Comparison of ENCODE assay signal across 8 cellular contexts in genomic region chr22:31846161-31847115, GRCh38.
DNase-seq lines count a peak whose midpoint lies in the region; ATAC-seq and TF ChIP-seq lines count a peak whose summit lies in the region.
"Had no signal": no experiment of that assay in that cellular context is flagged by ENCODE, and none has a peak within 500 bp of the region (broad histone marks: within the 10 kb centered on the region; RNA-seq: fewer than 3 reads in every experiment).

No MANE protein-coding gene starts in this region.

- POLR2A ChIA-PET in GM10248 (lab: Yijun Ruan, JAX): no interaction called here

- TF ChIP-seq CTCF in GM10248 (IDR thresholded peaks at IDR 0.05; ENCODE audit: control extremely low read depth, extremely low read depth, low read depth, missing control alignments) (peak; percentile 32), HL-60 (IDR thresholded peaks at IDR 0.05; ENCODE audit: insufficient read depth, low read length) (peak; percentile 36), right lobe of liver (IDR thresholded peaks at IDR 0.05) (peak in 3 of 4 donors; percentile 12 to 28 (median 23)), Peyer's patch (IDR thresholded peaks at IDR 0.05) (peak in 3 of 6 experiments; percentile 25 to 41 (median 29))

- H3K9me3 ChIP-seq in right lobe of liver (no peaks in the 10 kb centered on the region), Peyer's patch (no peaks in the 10 kb centered on the region)

- H3K9me3 Mint-ChIP-seq in activated naive CD8-positive, alpha-beta T cell treated with anti-CD3 and anti-CD28 coated beads for 36 hours: no peaks in the 10 kb centered on the region

- H3K27ac ChIP-seq in HL-60 (replicated peaks): no peak overlapping the region
- no peak overlapping the region for H3K27ac ChIP-seq in right lobe of liver
- no peak overlapping the region for H3K27ac ChIP-seq in Peyer's patch
- H3K27ac ChIP-seq: parathyroid adenoma had no signal

- H3K4me3 ChIP-seq in HL-60 (replicated peaks; ENCODE audit: insufficient read depth, low read length): no peak overlapping the region
- H3K4me3 ChIP-seq in right lobe of liver: no peak overlapping the region
- no peak overlapping the region for H3K4me3 ChIP-seq in Peyer's patch

- H3K27me3 ChIP-seq in HL-60 (ENCODE audit: insufficient read depth, poor library complexity, severe bottlenecking) (no peaks in the 10 kb centered on the region), right lobe of liver (no peaks in the 10 kb centered on the region), Peyer's patch (no peaks in the 10 kb centered on the region)

- WGBS in right lobe of liver (ENCODE audit: insufficient coverage, low coverage, low lambda C conversion rate, missing lambda C conversion rate): 71% methylated on average over 6 of the region's 6 CpGs

- H3K4me3 Mint-ChIP-seq in activated naive CD8-positive, alpha-beta T cell treated with anti-CD3 and anti-CD28 coated beads for 36 hours: no peak overlapping the region

- peaks cover 5% of the 10 kb centered on the region for H3K4me1 Mint-ChIP-seq in activated naive CD8-positive, alpha-beta T cell treated with anti-CD3 and anti-CD28 coated beads for 36 hours

- CTCF ChIA-PET in GM10248 (lab: Yijun Ruan, JAX): interaction anchor here (0.7 to 5.3 kb wide), 9 partner anchors 8 to 124 kb away, joined by 3 to 18 read pairs (median 4); no protein-coding TSS in a partner anchor

- H3K4me1 ChIP-seq in right lobe of liver (peaks cover 0 to 5% (median 0%) of the 10 kb centered on the region in 4 donors), Peyer's patch (no peaks in the 10 kb centered on the region)
- H3K4me1 ChIP-seq: parathyroid adenoma had no signal

- no peaks in the 10 kb centered on the region for H3K27me3 Mint-ChIP-seq in activated naive CD8-positive, alpha-beta T cell treated with anti-CD3 and anti-CD28 coated beads for 36 hours

- ATAC-seq in right lobe of liver: peak; percentile 35 to 52 (median 42)
- ATAC-seq in GM21423 (IDR thresholded peaks at IDR 0.05; ENCODE audit: unreplicated experiment): no peak

- no peak overlapping the region for H3K27ac Mint-ChIP-seq in activated naive CD8-positive, alpha-beta T cell treated with anti-CD3 and anti-CD28 coated beads for 36 hours

- DNase-seq in GM10248 (ENCODE audit: extremely low spot score) (peak; percentile 51), HL-60 (ENCODE audit: low read depth in 1 of 2, low spot score in 1 of 2) (peak in 1 of 2 experiments; percentile 8), right lobe of liver (no peak), COR-L47 (lab: John Stamatoyannopoulos, UW) (no peak), Peyer's patch (no peak)
- peak; percentile 11 for DNase-seq in activated naive CD8-positive, alpha-beta T cell treated with anti-CD3 and anti-CD28 coated beads for 36 hours

- intact Hi-C loops in right lobe of liver (cut with DNase I): no loop called here

- H3K36me3 ChIP-seq in right lobe of liver (peaks cover 4 to 82% (median 26%) of the 10 kb centered on the region in 4 donors), Peyer's patch (peaks cover 0 to 69% (median 0%) of the 10 kb centered on the region in 3 donors)

- H3K36me3 Mint-ChIP-seq in activated naive CD8-positive, alpha-beta T cell treated with anti-CD3 and anti-CD28 coated beads for 36 hours: peaks cover 24% of the 10 kb centered on the region

- TF ChIP-seq POLR2A in right lobe of liver (IDR thresholded peaks at IDR 0.05) (no peak), Peyer's patch (IDR thresholded peaks at IDR 0.05) (no peak)

Comparison
In these comparisons a context has a peak if more than half of its experiments do, and no peak if none do; other contexts are left out.
1. DNase-seq: peak in GM10248 (single experiment) and activated naive CD8-positive, alpha-beta T cell treated with anti-CD3 and anti-CD28 coated beads for 36 hours (single experiment); none in right lobe of liver (0 of 3), COR-L47 (single experiment) and Peyer's patch (0 of 3).